ENCODE assay signal across 23 cellular contexts in genomic region chr2:240919161-240919781, GRCh38. TPM values are rescaled to one million over a fixed set of nuclear protein-coding genes. Genes with fewer than 3 reads are reported as not detected.
DNase-seq lines count a peak whose midpoint lies in the region; ATAC-seq and TF ChIP-seq lines count a peak whose summit lies in the region.
"Had no signal": no experiment of that assay in that cellular context is flagged by ENCODE, and none has a peak within 500 bp of the region (broad histone marks: within the 10 kb centered on the region; RNA-seq: fewer than 3 reads in every experiment).

No MANE protein-coding gene starts in this region.

- TF ChIP-seq POLR2A in transverse colon (IDR thresholded peaks at IDR 0.05) (no peak), prostate gland (IDR thresholded peaks at IDR 0.05) (no peak)

- no peaks in the 10 kb centered on the region for H3K9me3 Mint-ChIP-seq in activated naive CD4-positive, alpha-beta T cell treated with anti-CD3 and anti-CD28 coated beads, Interleukin-2, amount 10 ng/mL, durations not matched to agents 7 days and 5 days
- no peaks in the 10 kb centered on the region for H3K9me3 Mint-ChIP-seq in activated naive CD4-positive, alpha-beta T cell treated with anti-CD3 and anti-CD28 coated beads, Interleukin-2, amount 50 U/mL, for 72 hours
- H3K9me3 Mint-ChIP-seq: activated naive CD4-positive, alpha-beta T cell treated with anti-CD3 and anti-CD28 coated beads, Interleukin-2, amount 50 U/mL, for 24 hours; central memory CD8-positive, alpha-beta T cell; naive B cell had no signal

- intact Hi-C loops in dorsolateral prefrontal cortex (cut with DNase I) (no loop called here), mucosa of descending colon (cut with DNase I, micrococcal nuclease) (no loop called here), transverse colon (cut with DNase I; ENCODE audit: low total_unique reads) (no loop called here), prostate gland (cut with DNase I) (no loop called here)

- in situ Hi-C loops in transverse colon (cut with MboI; ENCODE audit: low pct_ligation_motif_present in 1 of 4, low pct_unique_long_range_greater_than_20kb in 1 of 4, low sequenced_read_pairs in 3 of 4) = no loop called here

- H3K4me3 ChIP-seq in dorsolateral prefrontal cortex (no peak overlapping the region), mucosa of descending colon (no peak overlapping the region), transverse colon (no peak overlapping the region), prostate gland (no peak overlapping the region)
- H3K4me3 ChIP-seq: heart right ventricle, smooth muscle cell, thoracic aorta had no signal

- peak; percentile 11 for DNase-seq in activated naive CD4-positive, alpha-beta T cell treated with anti-CD3 and anti-CD28 coated beads, Interleukin-2, amount 10 ng/mL, durations not matched to agents 7 days and 5 days
- no peak for DNase-seq in activated naive CD4-positive, alpha-beta T cell treated with anti-CD3 and anti-CD28 coated beads, Interleukin-2, amount 50 U/mL, for 72 hours (ENCODE audit: low spot score in 2 of 2)
- DNase-seq in dorsolateral prefrontal cortex (peak in 8 of 10 donors; percentile 0 to 27 (median 19)), mucosa of descending colon (peak in 2 of 3 donors; percentile 1 to 34), transverse colon (peak; percentile 4), CD1c-positive myeloid dendritic cell (ENCODE audit: extremely low spot score) (no peak), prostate gland (ENCODE audit: low spot score) (no peak)
- DNase-seq: activated CD4-positive, alpha-beta T cell treated with anti-CD3 and anti-CD28 coated beads, Interleukin-2, amount 50 U/mL, for 1 hour; DMS79; erythroblast; Kasumi-1; kidney glomerular epithelial cell; naive B cell had no signal

- H3K36me3 ChIP-seq in mucosa of descending colon (ENCODE audit: low read depth) (no peaks in the 10 kb centered on the region), transverse colon (no peaks in the 10 kb centered on the region), prostate gland (no peaks in the 10 kb centered on the region)
- H3K36me3 ChIP-seq: heart right ventricle, thoracic aorta had no signal

- 77% methylated on average over 17 of the region's 19 CpGs; no CpG with 5 or more reads in 1 of the 2 donors for whole genome bisulfite sequencing in transverse colon (ENCODE audit: low coverage in 1 of 2), 2 donors
- 87% methylated on average over 19 of the region's 19 CpGs for WGBS in prostate gland

- peaks cover 5% of the 10 kb centered on the region for H3K4me1 ChIP-seq in mucosa of descending colon (ENCODE audit: low read depth)
- peaks cover 0 to 11% (median 5%) of the 10 kb centered on the region in 4 donors for H3K4me1 ChIP-seq in transverse colon
- H3K4me1 ChIP-seq in prostate gland (replicated peaks) = no peaks in the 10 kb centered on the region

- no peak for TF ChIP-seq CTCF in dorsolateral prefrontal cortex (IDR thresholded peaks at IDR 0.05 in 54 of 56, conservative IDR thresholded peaks at IDR 0.05 in 2 of 56; ENCODE audit: low read depth in 1 of 56, partially characterized antibody in 56 of 56)
- TF ChIP-seq CTCF in mucosa of descending colon (IDR thresholded peaks at IDR 0.05) = no peak
- no peak for TF ChIP-seq CTCF in transverse colon (IDR thresholded peaks at IDR 0.05)
- no peak for TF ChIP-seq CTCF in prostate gland (IDR thresholded peaks at IDR 0.05)

- ATAC-seq in activated naive CD4-positive, alpha-beta T cell treated with anti-CD3 and anti-CD28 coated beads, Interleukin-2, amount 50 U/mL, for 72 hours = no peak
- no peak for ATAC-seq in mucosa of descending colon
- ATAC-seq in GM18517 (IDR thresholded peaks at IDR 0.05; ENCODE audit: unreplicated experiment) = no peak
- ATAC-seq: heart right ventricle, Panc1 had no signal

- peaks cover 37% of the 10 kb centered on the region for H3K27me3 Mint-ChIP-seq in activated naive CD4-positive, alpha-beta T cell treated with anti-CD3 and anti-CD28 coated beads, Interleukin-2, amount 10 ng/mL, durations not matched to agents 7 days and 5 days
- H3K27me3 Mint-ChIP-seq: central memory CD8-positive, alpha-beta T cell had no signal

- H3K27ac Mint-ChIP-seq in activated naive CD4-positive, alpha-beta T cell treated with anti-CD3 and anti-CD28 coated beads, Interleukin-2, amount 10 ng/mL, durations not matched to agents 7 days and 5 days = no peak overlapping the region
- no peak overlapping the region for H3K27ac Mint-ChIP-seq in activated naive CD4-positive, alpha-beta T cell treated with anti-CD3 and anti-CD28 coated beads, Interleukin-2, amount 50 U/mL, for 72 hours
- H3K27ac Mint-ChIP-seq: activated naive CD4-positive, alpha-beta T cell treated with anti-CD3 and anti-CD28 coated beads, Interleukin-2, amount 50 U/mL, for 24 hours; naive B cell had no signal

- H3K9me3 ChIP-seq in mucosa of descending colon = no peaks in the 10 kb centered on the region
- H3K9me3 ChIP-seq in transverse colon = no peaks in the 10 kb centered on the region
- H3K9me3 ChIP-seq in prostate gland = no peaks in the 10 kb centered on the region
- H3K9me3 ChIP-seq: heart right ventricle, thoracic aorta had no signal

- H3K27ac ChIP-seq in dorsolateral prefrontal cortex (no peak overlapping the region), transverse colon (no peak overlapping the region), prostate gland (no peak overlapping the region)
- H3K27ac ChIP-seq: heart right ventricle, HL-60, thoracic aorta had no signal

- H3K4me1 Mint-ChIP-seq in activated naive CD4-positive, alpha-beta T cell treated with anti-CD3 and anti-CD28 coated beads, Interleukin-2, amount 10 ng/mL, durations not matched to agents 7 days and 5 days = no peaks in the 10 kb centered on the region
- H3K4me1 Mint-ChIP-seq: activated naive CD4-positive, alpha-beta T cell treated with anti-CD3 and anti-CD28 coated beads, Interleukin-2, amount 50 U/mL, for 24 hours; central memory CD8-positive, alpha-beta T cell had no signal

- CTCF ChIA-PET in activated naive CD4-positive, alpha-beta T cell treated with anti-CD3 and anti-CD28 coated beads, Interleukin-2, amount 10 ng/mL, durations not matched to agents 7 days and 5 days (lab: Charles Lee) = no interaction called here

- no peak for TF ChIP-seq EP300 in transverse colon (IDR thresholded peaks at IDR 0.05; ENCODE audit: low read depth)

- no peak overlapping the region for H3K4me3 Mint-ChIP-seq in activated naive CD4-positive, alpha-beta T cell treated with anti-CD3 and anti-CD28 coated beads, Interleukin-2, amount 10 ng/mL, durations not matched to agents 7 days and 5 days
- H3K4me3 Mint-ChIP-seq: activated naive CD4-positive, alpha-beta T cell treated with anti-CD3 and anti-CD28 coated beads, Interleukin-2, amount 50 U/mL, for 24 hours; central memory CD8-positive, alpha-beta T cell had no signal

- peaks cover 0 to 21% (median 6%) of the 10 kb centered on the region in 45 donors for H3K27me3 ChIP-seq in dorsolateral prefrontal cortex
- peaks cover 22% of the 10 kb centered on the region for H3K27me3 ChIP-seq in transverse colon
- H3K27me3 ChIP-seq in prostate gland (replicated peaks; ENCODE audit: insufficient read depth) = no peaks in the 10 kb centered on the region

- no peaks in the 10 kb centered on the region for H3K36me3 Mint-ChIP-seq in activated naive CD4-positive, alpha-beta T cell treated with anti-CD3 and anti-CD28 coated beads, Interleukin-2, amount 10 ng/mL, durations not matched to agents 7 days and 5 days
- H3K36me3 Mint-ChIP-seq in activated naive CD4-positive, alpha-beta T cell treated with anti-CD3 and anti-CD28 coated beads, Interleukin-2, amount 50 U/mL, for 72 hours = no peaks in the 10 kb centered on the region
- H3K36me3 Mint-ChIP-seq: activated naive CD4-positive, alpha-beta T cell treated with anti-CD3 and anti-CD28 coated beads, Interleukin-2, amount 50 U/mL, for 24 hours; naive B cell had no signal

RNA-seq across cellular contexts. Expression of gene CROCC2, which starts 13.1 kb away (rescaled TPM):
- not detected for total RNA-seq in activated naive CD4-positive, alpha-beta T cell treated with anti-CD3 and anti-CD28 coated beads, Interleukin-2, amount 50 U/mL, for 72 hours
- total RNA-seq in dorsolateral prefrontal cortex = under 1 TPM in 6 of 120 experiments, not detected in 114; 0.08 to 0.22 (median 0.11) TPM
- under 1 TPM in 2 of 3 donors, not detected in 1; 0.07 to 0.19 TPM for total RNA-seq in mucosa of descending colon
- not detected for total RNA-seq in transverse colon
- under 1 TPM in 1 of 2 donors, not detected in 1; 0.23 TPM for total RNA-seq in prostate gland
- total RNA-seq: heart right ventricle; NCI-H460; smooth muscle cell; T-helper 1 cell treated with Interleukin-12 subunit alpha and Interleukin-12 subunit beta and Interleukin-4 antibody, amounts not matched to agents 30 ng/mL and 1 ng/mL, for 36 hours; thoracic aorta had no signal

RNA-seq across cellular contexts. Expression of gene MAB21L4, which starts 23.3 kb away (rescaled TPM):
- total RNA-seq in activated naive CD4-positive, alpha-beta T cell treated with anti-CD3 and anti-CD28 coated beads, Interleukin-2, amount 50 U/mL, for 72 hours = not detected
- total RNA-seq in dorsolateral prefrontal cortex (under 1 TPM in 6 of 120 experiments, not detected in 114; 0.26 to 0.76 (median 0.30) TPM), mucosa of descending colon (10 to 100 TPM in 1 of 3 donors, 1 to 10 TPM in 2; 3.3 to 13.2 (median 8.1) TPM), transverse colon (10 to 100 TPM in 1 of 4 donors, 1 to 10 TPM in 2, not detected in 1; 4.9 to 11.6 (median 9.8) TPM), prostate gland (1 to 10 TPM; 1.1 to 3.5 TPM)
- total RNA-seq: NCI-H460; T-helper 1 cell treated with Interleukin-12 subunit alpha and Interleukin-12 subunit beta and Interleukin-4 antibody, amounts not matched to agents 30 ng/mL and 1 ng/mL, for 36 hours; thoracic aorta had no signal

RNA-seq across cellular contexts. Expression of gene AGXT, which starts 50.6 kb away (rescaled TPM):
- total RNA-seq in activated naive CD4-positive, alpha-beta T cell treated with anti-CD3 and anti-CD28 coated beads, Interleukin-2, amount 50 U/mL, for 72 hours = not detected
- total RNA-seq in dorsolateral prefrontal cortex (under 1 TPM in 1 of 120 experiments, not detected in 119; 0.36 TPM), mucosa of descending colon (1 to 10 TPM in 2 of 3 donors, under 1 TPM in 1; 0.22 to 4.1 (median 1.0) TPM), transverse colon (1 to 10 TPM in 1 of 4 donors, under 1 TPM in 2, not detected in 1; 0.32 to 2.2 (median 0.82) TPM), prostate gland (not detected)
- total RNA-seq: heart right ventricle; NCI-H460; smooth muscle cell; T-helper 1 cell treated with Interleukin-12 subunit alpha and Interleukin-12 subunit beta and Interleukin-4 antibody, amounts not matched to agents 30 ng/mL and 1 ng/mL, for 36 hours; thoracic aorta had no signal

Comparison
In these comparisons a context has a peak if more than half of its experiments do, and no peak if none do; other contexts are left out.
1. DNase-seq: peak in activated naive CD4-positive, alpha-beta T cell treated with anti-CD3 and anti-CD28 coated beads, Interleukin-2, amount 10 ng/mL, durations not matched to agents 7 days and 5 days (single experiment), dorsolateral prefrontal cortex (8 of 10), mucosa of descending colon (2 of 3) and transverse colon (single experiment); none in activated naive CD4-positive, alpha-beta T cell treated with anti-CD3 and anti-CD28 coated beads, Interleukin-2, amount 50 U/mL, for 72 hours (0 of 2), CD1c-positive myeloid dendritic cell (single experiment) and prostate gland (single experiment).